In genomic region chr20:32021091-32021490, GRCh38 we compare ENCODE assay signal across 24 cellular contexts. TPM values are rescaled to one million over a fixed set of nuclear protein-coding genes. Genes with fewer than 3 reads are reported as not detected.
A peak's percentile ranks its signal among the peaks of the same experiment; 100 is the strongest.
DNase-seq lines count a peak whose midpoint lies in the region; ATAC-seq and TF ChIP-seq lines count a peak whose summit lies in the region.
"Had no signal": no experiment of that assay in that cellular context is flagged by ENCODE, and none has a peak within 500 bp of the region (broad histone marks: within the 10 kb centered on the region; RNA-seq: fewer than 3 reads in every experiment).

No MANE protein-coding gene starts in this region.

- intact Hi-C loops in spleen (cut with DNase I; ENCODE audit: low total_unique reads) = no loop called here

- TF ChIP-seq CTCF in WTC11 (IDR thresholded peaks at IDR 0.05) = no peak
- TF ChIP-seq CTCF in spleen (IDR thresholded peaks at IDR 0.05 in 8 of 11, conservative IDR thresholded peaks at IDR 0.05 in 3 of 11) = no peak
- TF ChIP-seq CTCF in foreskin keratinocyte (conservative IDR thresholded peaks at IDR 0.05) = no peak

- H3K9me3 Mint-ChIP-seq in WTC11 = no peaks in the 10 kb centered on the region
- H3K9me3 Mint-ChIP-seq in natural killer cell treated with Interleukin-12 subunit alpha and Interleukin-12 subunit beta and Interleukin-15 and Interleukin-18, amount 100 ng/mL, for 72 hours = no peaks in the 10 kb centered on the region
- H3K9me3 Mint-ChIP-seq: CD8-positive, alpha-beta T cell; H9; IgD-negative memory B cell had no signal

- H3K27ac ChIP-seq in spleen (peak overlapping the region in 5 of 8 donors; percentile 39 to 69 (median 55)), foreskin keratinocyte (no peak overlapping the region)
- H3K27ac ChIP-seq: A549, BLaER1, Peyer's patch had no signal

- H3K4me1 Mint-ChIP-seq in WTC11 = peaks cover 36% of the 10 kb centered on the region
- H3K4me1 Mint-ChIP-seq in natural killer cell treated with Interleukin-12 subunit alpha and Interleukin-12 subunit beta and Interleukin-15 and Interleukin-18, amount 100 ng/mL, for 72 hours (ENCODE audit: low read depth in 2 of 2) = peaks cover 15 to 18% of the 10 kb centered on the region in 2 donors

- H3K4me3 ChIP-seq in spleen = peak overlapping the region in 2 of 8 donors; percentile 76 to 81
- H3K4me3 ChIP-seq: A549, BLaER1, MG63, Peyer's patch had no signal

- no peaks in the 10 kb centered on the region for H3K9me3 ChIP-seq in spleen
- H3K9me3 ChIP-seq: A549, BLaER1, MG63, Peyer's patch had no signal

- DNase-seq in ELR (ENCODE audit: low read depth) (peak; percentile 32), WTC11 (ENCODE audit: low spot score) (no peak), spleen (no peak), foreskin keratinocyte (no peak), HuH-7 (ENCODE audit: low spot score) (no peak)
- DNase-seq in natural killer cell treated with Interleukin-12 subunit alpha and Interleukin-12 subunit beta and Interleukin-15 and Interleukin-18, amount 100 ng/mL, for 72 hours (ENCODE audit: low spot score) = no peak
- DNase-seq: CD8-positive, alpha-beta T cell; DMS53; H9; Karpas-422; MG63; NCI-H1048; NCI-H1436 treated with DMSO at 0.1 percent for 48 hours; NCI-H2029; NCI-H446; NCI-H69; Peyer's patch had no signal

- H3K4me1 ChIP-seq in spleen (peaks cover 5 to 51% (median 27%) of the 10 kb centered on the region in 6 donors), foreskin keratinocyte (no peaks in the 10 kb centered on the region)

- H3K27me3 Mint-ChIP-seq in WTC11 (ENCODE audit: low read depth) = peaks cover 13% of the 10 kb centered on the region
- H3K27me3 Mint-ChIP-seq in natural killer cell treated with Interleukin-12 subunit alpha and Interleukin-12 subunit beta and Interleukin-15 and Interleukin-18, amount 100 ng/mL, for 72 hours = peaks cover 47 to 66% of the 10 kb centered on the region in 2 donors

- POLR2A ChIA-PET in WTC11 (lab: Charles Lee) = no interaction called here

- no peak for TF ChIP-seq POLR2A in spleen (IDR thresholded peaks at IDR 0.05)

- no peak for ATAC-seq in WTC11
- no peak for ATAC-seq in natural killer cell treated with Interleukin-12 subunit alpha and Interleukin-12 subunit beta and Interleukin-15 and Interleukin-18, amount 100 ng/mL, for 72 hours
- no peak for ATAC-seq in HG03520 (IDR thresholded peaks at IDR 0.05; ENCODE audit: unreplicated experiment)
- no peak for ATAC-seq in foreskin keratinocyte
- ATAC-seq: A549; CD8-positive, alpha-beta T cell; Right ventricle myocardium inferior had no signal

- H3K36me3 Mint-ChIP-seq in WTC11 = 0 out of 2 replicates have a peak, but pooled peaks cover 3% of the 10 kb centered on the region
- H3K36me3 Mint-ChIP-seq in natural killer cell treated with Interleukin-12 subunit alpha and Interleukin-12 subunit beta and Interleukin-15 and Interleukin-18, amount 100 ng/mL, for 72 hours = peaks cover 5% of the 10 kb centered on the region
- H3K36me3 Mint-ChIP-seq: CD8-positive, alpha-beta T cell had no signal

- H3K27me3 ChIP-seq in spleen (replicated peaks in 1 of 7) (peaks cover 0 to 96% (median 30%) of the 10 kb centered on the region in 7 donors), foreskin keratinocyte (peaks cover 70% of the 10 kb centered on the region)

- H3K36me3 ChIP-seq in spleen = peaks cover 0 to 36% (median 1%) of the 10 kb centered on the region in 6 donors
- H3K36me3 ChIP-seq: BLaER1, MG63, Peyer's patch had no signal

- CTCF ChIA-PET in WTC11 (lab: Charles Lee) = interaction anchor here (2.7 kb wide), 1 partner anchor 9 kb away, joined by 20 read pairs; no protein-coding TSS in a partner anchor

- peak overlapping the region; percentile 65; the same call in 1 of the 2 replicates for H3K27ac Mint-ChIP-seq in WTC11
- H3K27ac Mint-ChIP-seq in natural killer cell treated with Interleukin-12 subunit alpha and Interleukin-12 subunit beta and Interleukin-15 and Interleukin-18, amount 100 ng/mL, for 72 hours = no peak overlapping the region
- H3K27ac Mint-ChIP-seq: CD8-positive, alpha-beta T cell; H9 had no signal

- 58 to 85% (median 74%) methylated on average over 4 of the region's 4 CpGs for whole genome bisulfite sequencing in spleen, 5 donors

- no peak overlapping the region for H3K4me3 Mint-ChIP-seq in WTC11
- peak overlapping the region; percentile 32 for H3K4me3 Mint-ChIP-seq in natural killer cell treated with Interleukin-12 subunit alpha and Interleukin-12 subunit beta and Interleukin-15 and Interleukin-18, amount 100 ng/mL, for 72 hours

TF ChIP-seq in WTC11, 78 proteins besides CTCF, POLR2A, EP300 and RAD21 (continues in another document):
- TF ChIP-seq MAX (CRISPR knock-in tag; IDR thresholded peaks at IDR 0.05) = no peak
- no peak for TF ChIP-seq FOXJ3 (CRISPR knock-in tag; IDR thresholded peaks at IDR 0.05; ENCODE audit: borderline replicate concordance)
- no peak for TF ChIP-seq PRDM15 (CRISPR knock-in tag; IDR thresholded peaks at IDR 0.05)
- no peak for TF ChIP-seq ZNF121 (CRISPR knock-in tag; IDR thresholded peaks at IDR 0.05)
- TF ChIP-seq, protein P1, sequence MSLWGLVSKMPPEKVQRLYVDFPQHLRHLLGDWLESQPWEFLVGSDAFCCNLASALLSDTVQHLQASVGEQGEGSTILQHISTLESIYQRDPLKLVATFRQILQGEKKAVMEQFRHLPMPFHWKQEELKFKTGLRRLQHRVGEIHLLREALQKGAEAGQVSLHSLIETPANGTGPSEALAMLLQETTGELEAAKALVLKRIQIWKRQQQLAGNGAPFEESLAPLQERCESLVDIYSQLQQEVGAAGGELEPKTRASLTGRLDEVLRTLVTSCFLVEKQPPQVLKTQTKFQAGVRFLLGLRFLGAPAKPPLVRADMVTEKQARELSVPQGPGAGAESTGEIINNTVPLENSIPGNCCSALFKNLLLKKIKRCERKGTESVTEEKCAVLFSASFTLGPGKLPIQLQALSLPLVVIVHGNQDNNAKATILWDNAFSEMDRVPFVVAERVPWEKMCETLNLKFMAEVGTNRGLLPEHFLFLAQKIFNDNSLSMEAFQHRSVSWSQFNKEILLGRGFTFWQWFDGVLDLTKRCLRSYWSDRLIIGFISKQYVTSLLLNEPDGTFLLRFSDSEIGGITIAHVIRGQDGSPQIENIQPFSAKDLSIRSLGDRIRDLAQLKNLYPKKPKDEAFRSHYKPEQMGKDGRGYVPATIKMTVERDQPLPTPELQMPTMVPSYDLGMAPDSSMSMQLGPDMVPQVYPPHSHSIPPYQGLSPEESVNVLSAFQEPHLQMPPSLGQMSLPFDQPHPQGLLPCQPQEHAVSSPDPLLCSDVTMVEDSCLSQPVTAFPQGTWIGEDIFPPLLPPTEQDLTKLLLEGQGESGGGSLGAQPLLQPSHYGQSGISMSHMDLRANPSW (CRISPR knock-in tag; conservative IDR thresholded peaks at IDR 0.05; ENCODE audit: low read depth) = no peak
- no peak for TF ChIP-seq KAT7 (CRISPR knock-in tag; IDR thresholded peaks at IDR 0.05; ENCODE audit: borderline replicate concordance)
- TF ChIP-seq SMAD4 (CRISPR knock-in tag; IDR thresholded peaks at IDR 0.05) = no peak
- TF ChIP-seq TEAD1 (CRISPR knock-in tag; IDR thresholded peaks at IDR 0.05) = no peak

RNA-seq across cellular contexts. Expression of gene CCM2L, which starts 10.9 kb away (rescaled TPM):
- total RNA-seq in WTC11 (2021) (7.8 to 10.9 TPM (median 9.1 TPM) in 3 replicates), spleen (100 to 1,000 TPM in 5 of 7 donors, 10 to 100 TPM in 2; 64.8 to 186 (median 138) TPM), foreskin keratinocyte (not detected in 2 replicates)
- total RNA-seq in natural killer cell treated with Interleukin-12 subunit alpha and Interleukin-12 subunit beta and Interleukin-15 and Interleukin-18, amount 100 ng/mL, for 72 hours = not detected
- polyA plus RNA-seq in spleen (100 to 1,000 TPM in 1 of 3 donors, 10 to 100 TPM in 2; 27.6 to 158 (median 71.1) TPM), foreskin keratinocyte (not detected in 2 replicates)
- total RNA-seq: CD8-positive, alpha-beta T cell had no signal
- polyA plus RNA-seq: IgD-negative memory B cell had no signal

RNA-seq across cellular contexts. Expression of gene HCK, which starts 31.0 kb away (rescaled TPM):
- 1.2 to 1.4 TPM (median 1.3 TPM) in 3 replicates for total RNA-seq in WTC11 (2021)
- under 1 TPM in 1 of 2 donors, not detected in 1; 0.14 TPM for total RNA-seq in natural killer cell treated with Interleukin-12 subunit alpha and Interleukin-12 subunit beta and Interleukin-15 and Interleukin-18, amount 100 ng/mL, for 72 hours
- 100 to 1,000 TPM; 139 to 341 (median 155) TPM for total RNA-seq in spleen
- 10 to 100 TPM; 44.3 to 76.4 (median 53.0) TPM for polyA plus RNA-seq in spleen
- not detected in 2 replicates for total RNA-seq in foreskin keratinocyte
- polyA plus RNA-seq in foreskin keratinocyte = not detected in 2 replicates
- total RNA-seq: HT-29, SK-MEL-5 had no signal

RNA-seq across cellular contexts. Expression of gene XKR7, which starts 53.1 kb away (rescaled TPM):
- total RNA-seq in WTC11 (2021) (2.3 to 2.6 TPM (median 2.5 TPM) in 3 replicates), spleen (under 1 TPM in 5 of 7 donors, not detected in 2; 0.07 to 0.21 (median 0.09) TPM), foreskin keratinocyte (not detected in 2 replicates)
- total RNA-seq in natural killer cell treated with Interleukin-12 subunit alpha and Interleukin-12 subunit beta and Interleukin-15 and Interleukin-18, amount 100 ng/mL, for 72 hours = under 1 TPM in 1 of 2 donors, not detected in 1; 0.05 TPM
- polyA plus RNA-seq in spleen (under 1 TPM; 0.02 to 0.03 (median 0.02) TPM), foreskin keratinocyte (not detected in 2 replicates)
- total RNA-seq: CD8-positive, alpha-beta T cell; HT-29; Right ventricle myocardium inferior had no signal
- polyA plus RNA-seq: IgD-negative memory B cell had no signal

Comparison
In these comparisons a context has a peak if more than half of its experiments do, and no peak if none do; other contexts are left out.
1. RNA of gene HCK, which starts 31.0 kb away (total RNA-seq): 139 to 341 TPM in spleen; 1.2 to 1.4 TPM in WTC11, 0.14 TPM in natural killer cell treated with Interleukin-12 subunit alpha and Interleukin-12 subunit beta and Interleukin-15 and Interleukin-18, amount 100 ng/mL, for 72 hours and not detected in foreskin keratinocyte; every median in the first group is over 10 times any median in the second.